Comparison of ENCODE assay signal across 11 cellular contexts in genomic region chr1:201941420-201942128, GRCh38. TPM values are rescaled to one million over a fixed set of nuclear protein-coding genes. Genes with fewer than 3 reads are reported as not detected.
A peak's percentile ranks its signal among the peaks of the same experiment; 100 is the strongest.
DNase-seq lines count a peak whose midpoint lies in the region; ATAC-seq, FAIRE-seq and TF ChIP-seq lines count a peak whose summit lies in the region.
"Had no signal": no experiment of that assay in that cellular context is flagged by ENCODE, and none has a peak within 500 bp of the region (broad histone marks: within the 10 kb centered on the region; RNA-seq: fewer than 3 reads in every experiment).

No MANE protein-coding gene starts in this region.

- H3K27ac Mint-ChIP-seq in Calu3 (ENCODE audit: unreplicated experiment) = no peak overlapping the region

- POLR2A ChIA-PET in H1 (lab: Charles Lee; ENCODE audit: partially characterized antibody) = interaction anchor here (0.6 to 2.0 kb wide), 12 partner anchors 11 to 60 kb away, joined by 3 to 15 read pairs (median 4); partner anchors contain the start of gene TIMM17A

- BruUV-seq in Calu3 (replicated peaks; lab: Mats Ljungman, UMichigan) = no TSS peak

- peaks cover 7% of the 10 kb centered on the region for H3K4me1 Mint-ChIP-seq in Calu3 (ENCODE audit: low read depth, unreplicated experiment)

- H3K27me3 Mint-ChIP-seq in Calu3 (ENCODE audit: unreplicated experiment) = peaks cover 22% of the 10 kb centered on the region

- H3K9me3 ChIP-seq in cardiac muscle cell (ENCODE audit: low read depth) = no peaks in the 10 kb centered on the region
- H3K9me3 ChIP-seq in H1 (ENCODE audit: insufficient read depth in 2 of 2, low read depth in 1 of 2, low read length in 1 of 2) = no peaks in the 10 kb centered on the region
- H3K9me3 ChIP-seq in muscle layer of colon (ENCODE audit: low read length) = no peaks in the 10 kb centered on the region
- H3K9me3 ChIP-seq in uterus = no peaks in the 10 kb centered on the region

- H3K4me3 ChIP-seq in cardiac muscle cell (peak overlapping the region; percentile 2), H1 (ENCODE audit: extremely low read depth in 1 of 4, insufficient read depth in 2 of 4, low read depth in 3 of 4, low read length in 4 of 4) (peak overlapping the region; percentile 6 to 53 (median 22); a peak in 6 of 8 replicates), muscle layer of colon (ENCODE audit: low read depth in 1 of 2, low read length in 2 of 2) (peak overlapping the region; percentile 50 to 66), uterus (peak overlapping the region; percentile 60 to 63)

- H3K4me1 ChIP-seq in cardiac muscle cell (ENCODE audit: low read depth) (peaks cover 52% of the 10 kb centered on the region), H1 (replicated peaks in 1 of 4; ENCODE audit: control insufficient read depth in 3 of 4, insufficient read depth in 4 of 4, low read length in 3 of 4) (peaks cover 7 to 19% (median 10%) of the 10 kb centered on the region in 4 experiments), muscle layer of colon (ENCODE audit: insufficient read depth, low read length) (peaks cover 27% of the 10 kb centered on the region), uterus (peaks cover 9% of the 10 kb centered on the region in 2 donors)

- peak overlapping the region; percentile 71 to 74 for H3K4me2 ChIP-seq in H1 (ENCODE audit: insufficient read depth in 1 of 2, low read depth in 2 of 2, low read length in 2 of 2)

- H3K4ac ChIP-seq in H1 (replicated peaks; ENCODE audit: insufficient read length, low read depth, low read length) = peak overlapping the region; percentile 63

- peak overlapping the region; percentile 91 for H3K18ac ChIP-seq in H1 (ENCODE audit: extremely low read depth, low read length)

- peak overlapping the region; percentile 90; the same call in 1 of the 2 replicates for H4K8ac ChIP-seq in H1 (ENCODE audit: extremely low read depth, insufficient read depth, low read length)

- no peaks in the 10 kb centered on the region for H4K20me1 ChIP-seq in H1 (replicated peaks in 1 of 2; ENCODE audit: control insufficient read depth in 1 of 2, insufficient read depth in 2 of 2, low read length in 2 of 2)

- H2BK12ac ChIP-seq in H1 (ENCODE audit: low read depth, low read length) = peak overlapping the region; percentile 88; the same call in 1 of the 2 replicates

- CTCF ChIA-PET in H1 (lab: Charles Lee; ENCODE audit: partially characterized antibody) = interaction anchor here (0.6 to 8.4 kb wide), 7 partner anchors 9 to 177 kb away, joined by 3 to 145 read pairs (median 6); no protein-coding TSS in a partner anchor
- CTCF ChIA-PET in Calu3 (lab: Charles Lee) = interaction anchor here (1.0 kb wide), 1 partner anchor 46 kb away, joined by 3 read pairs; no protein-coding TSS in a partner anchor

- H3K79me2 ChIP-seq in H1 (ENCODE audit: control insufficient read depth in 1 of 2, insufficient read depth in 2 of 2, low read length in 2 of 2) = no peaks in the 10 kb centered on the region

- FAIRE-seq in H1 (lab: Jason Lieb, UNC) = peak; percentile 100
- FAIRE-seq: bronchial epithelial cell had no signal

- H3K36me3 Mint-ChIP-seq in Calu3 (ENCODE audit: insufficient read depth, unreplicated experiment) = peaks cover 1% of the 10 kb centered on the region

- TF ChIP-seq POLR2A in H1 (IDR thresholded peaks at IDR 0.05; ENCODE audit: control extremely low read depth in 1 of 2, low read depth in 2 of 2, low read length in 2 of 2) (peak; percentile 65 to 73; a peak in 2 of 3 replicates), uterus (IDR thresholded peaks at IDR 0.05) (peak in 1 of 2 donors; percentile 10)

- H2BK120ac ChIP-seq in H1 (replicated peaks; ENCODE audit: low read depth, low read length) = peak overlapping the region; percentile 89

- H2BK5ac ChIP-seq in H1 (ENCODE audit: low read depth, low read length) = peak overlapping the region; percentile 98

- 13% methylated on average over 18 of the region's 18 CpGs; no CpG with 5 or more reads in 1 of the 2 experiments for WGBS in H1 (ENCODE audit: extremely low coverage in 1 of 2, insufficient coverage in 1 of 2, insufficient read length in 1 of 2, insufficient replicate concordance in 2 of 2, low coverage in 1 of 2, low lambda C conversion rate in 2 of 2, missing lambda C conversion rate in 1 of 2), 2 experiments

- H3K36me3 ChIP-seq in cardiac muscle cell (no peaks in the 10 kb centered on the region), H1 (ENCODE audit: control insufficient read depth in 2 of 4, insufficient read depth in 4 of 4, low read length in 3 of 4) (no peaks in the 10 kb centered on the region; a peak in 1 of 8 replicates), muscle layer of colon (ENCODE audit: insufficient read depth, low read length) (peaks cover 25% of the 10 kb centered on the region), uterus (no peaks in the 10 kb centered on the region)

- H3K79me1 ChIP-seq in H1 (ENCODE audit: low read depth, low read length) = no peaks in the 10 kb centered on the region

- peak overlapping the region; percentile 63; the same call in 1 of the 2 replicates for H2AFZ ChIP-seq in H1 (ENCODE audit: low read length)

- H3K23ac ChIP-seq in H1 (ENCODE audit: insufficient read length) = no peak overlapping the region

- in situ Hi-C loops in GM13977 (cut with MboI; ENCODE audit: low pct_unique_long_range_greater_than_20kb, low sequenced_read_pairs, unreplicated experiment) = no loop called here

- no peak overlapping the region for H3K14ac ChIP-seq in H1 (ENCODE audit: insufficient read length)

- H4K5ac ChIP-seq in H1 (ENCODE audit: insufficient read length, low read depth, low read length) = peak overlapping the region; percentile 86

- H3K56ac ChIP-seq in H1 (replicated peaks; ENCODE audit: insufficient read length, low read depth, low read length) = peak overlapping the region; percentile 5

- TF ChIP-seq RAD21 in H1 (IDR thresholded peaks at IDR 0.05 in 1 of 2, conservative IDR thresholded peaks at IDR 0.05 in 1 of 2; ENCODE audit: low read depth in 2 of 2, low read length in 2 of 2) = no peak

- peak in 1 of 2 experiments; percentile 9; a peak in 1 of 3 replicates for TF ChIP-seq EP300 in H1 (IDR thresholded peaks at IDR 0.05; ENCODE audit: borderline replicate concordance in 1 of 2, low read depth in 2 of 2, low read length in 2 of 2)

- H4K91ac ChIP-seq in H1 (replicated peaks; ENCODE audit: insufficient read length, low read length) = peak overlapping the region; percentile 70

- TF ChIP-seq CTCF in cardiac muscle cell (IDR thresholded peaks at IDR 0.05; ENCODE audit: low read depth, low read length) (no peak), H1 (IDR thresholded peaks at IDR 0.05; ENCODE audit: control extremely low read depth in 1 of 3, insufficient read depth in 1 of 3, low read depth in 1 of 3, low read length in 3 of 3) (no peak), uterus (IDR thresholded peaks at IDR 0.05) (no peak), Calu3 (IDR thresholded peaks at IDR 0.05; ENCODE audit: unreplicated experiment) (no peak), GM13977 (IDR thresholded peaks at IDR 0.05; ENCODE audit: extremely low read depth, insufficient read depth, missing control alignments) (no peak)

- H3K9ac ChIP-seq in H1 (replicated peaks in 1 of 4; ENCODE audit: extremely low read depth in 1 of 4, low read depth in 3 of 4, low read length in 3 of 4) (peak overlapping the region in 3 of 4 experiments; percentile 2 to 74 (median 72); a peak in 5 of 7 replicates), muscle layer of colon (ENCODE audit: low read length) (peak overlapping the region; percentile 77)

- 0 out of 2 replicates have a peak overlapping the region, but pooled peaks have one; percentile 9 for H2BK20ac ChIP-seq in H1 (ENCODE audit: low read length)

- H3K9me3 Mint-ChIP-seq in Calu3 (ENCODE audit: low read depth, unreplicated experiment) = no peaks in the 10 kb centered on the region

- peak in 1 of 2 donors; percentile 92 for DNase-seq in cardiac muscle cell (ENCODE audit: low read depth in 1 of 2, low spot score in 1 of 2)
- DNase-seq in left ventricle myocardium superior = no peak
- DNase-seq in H1 (ENCODE audit: low read depth in 1 of 2, low spot score in 2 of 2) = peak; percentile 77 to 83
- peak in 1 of 2 donors; percentile 52 for DNase-seq in uterus
- no peak for DNase-seq in Calu3
- no peak for DNase-seq in GM13977 (ENCODE audit: low spot score)
- DNase-seq in RKO (ENCODE audit: low spot score) = no peak
- DNase-seq: posterior cingulate gyrus had no signal

- ATAC-seq in left ventricle myocardium superior = no peak

- no peak overlapping the region for H3K4me3 Mint-ChIP-seq in Calu3 (ENCODE audit: low read depth, unreplicated experiment)

- intact Hi-C loops in left ventricle myocardium superior (cut with micrococcal nuclease) (no loop called here), uterus (cut with DNase I; ENCODE audit: low total_unique reads) (no loop called here), Calu3 (cut with micrococcal nuclease; ENCODE audit: unreplicated experiment) (no loop called here)

- peaks cover 6% of the 10 kb centered on the region for H3K23me2 ChIP-seq in H1 (ENCODE audit: low read depth, low read length)

- H3K27ac ChIP-seq in cardiac muscle cell (peak overlapping the region; percentile 95), H1 (ENCODE audit: low read depth, low read length) (peak overlapping the region; percentile 87), muscle layer of colon (ENCODE audit: low read depth, low read length) (peak overlapping the region; percentile 67), uterus (peak overlapping the region; percentile 94 to 98)

- peak overlapping the region; percentile 92; the same call in 1 of the 2 replicates for H2BK15ac ChIP-seq in H1 (ENCODE audit: low read length)

- no peaks in the 10 kb centered on the region for H3K27me3 ChIP-seq in cardiac muscle cell
- H3K27me3 ChIP-seq in H1 (replicated peaks in 1 of 4; ENCODE audit: control insufficient read depth in 3 of 4, extremely low read depth in 1 of 4, insufficient read depth in 3 of 4, low read length in 3 of 4) = peaks cover 0 to under 1% (median under 1%) of the 10 kb centered on the region in 4 experiments; a peak in 3 of 7 replicates
- no peaks in the 10 kb centered on the region for H3K27me3 ChIP-seq in muscle layer of colon (ENCODE audit: control insufficient read depth in 1 of 2, insufficient read depth in 2 of 2, low read length in 2 of 2)
- no peaks in the 10 kb centered on the region for H3K27me3 ChIP-seq in uterus

- no peak overlapping the region for H2AK5ac ChIP-seq in H1 (ENCODE audit: low read depth, low read length)

RNA-seq across cellular contexts. Expression of gene LMOD1, which starts 4.8 kb away (rescaled TPM):
- total RNA-seq in cardiac muscle cell (48.3 and 75.6 TPM in 2 replicates), left ventricle myocardium superior (8.0 TPM), uterus (100 to 1,000 TPM in 3 of 4 donors, 10 to 100 TPM in 1; 38.9 to 377 (median 147) TPM), Calu3 (2022) (not detected in 2 replicates)
- polyA plus RNA-seq in cardiac muscle cell (27.4 and 47.9 TPM in 2 replicates), H1 (2011; rRNA removed) (0.77 and 1.3 TPM in 2 replicates)
- 0.82 and 1.4 TPM in 2 replicates for total RNA-seq in H1 (2021; fragmentation: NEBNext Ultra II Directional; extraction: Animal tissue kit (Norgen Biotek cat#: 25700))
- 1.4 TPM for polyA plus RNA-seq in H1 (2011; cell fraction: cytosol; rRNA removed)
- 2.4 TPM for polyA plus RNA-seq in H1 (2011; cell fraction: nucleus; rRNA removed)
- 1.6 to 1.8 TPM (median 1.6 TPM) in 4 replicates for polyA plus RNA-seq in H1 (2012, experiment 1 of 2)
- polyA plus RNA-seq in H1 (2012, experiment 2 of 2) = 0.73 TPM
- polyA plus RNA-seq in H1 (2013, experiment 1 of 2) = 0.77 TPM
- 0.61 TPM for polyA plus RNA-seq in H1 (2013, experiment 2 of 2)
- 2.2 and 3.1 TPM in 2 replicates for polyA minus RNA-seq in H1 (2011; rRNA and poly(A)+ RNA removed)
- 0.73 TPM for polyA minus RNA-seq in H1 (2011; cell fraction: cytosol; rRNA and poly(A)+ RNA removed)
- 2.1 TPM for polyA minus RNA-seq in H1 (2011; cell fraction: nucleus; rRNA and poly(A)+ RNA removed)
- total RNA-seq: SK-MEL-5 had no signal

RNA-seq across cellular contexts. Expression of gene TIMM17A, which starts 13.7 kb away (rescaled TPM):
- total RNA-seq in cardiac muscle cell (32.9 and 37.4 TPM in 2 replicates), left ventricle myocardium superior (79.0 TPM), uterus (10 to 100 TPM; 18.7 to 34.9 (median 29.7) TPM), Calu3 (2022) (78.5 and 85.3 TPM in 2 replicates)
- polyA plus RNA-seq in cardiac muscle cell (88.7 and 110 TPM in 2 replicates), H1 (2011; rRNA removed) (15.9 and 30.3 TPM in 2 replicates)
- 54.3 and 57.1 TPM in 2 replicates for total RNA-seq in H1 (2021; fragmentation: NEBNext Ultra II Directional; extraction: Animal tissue kit (Norgen Biotek cat#: 25700))
- 35.4 TPM for polyA plus RNA-seq in H1 (2011; cell fraction: cytosol; rRNA removed)
- polyA plus RNA-seq in H1 (2011; cell fraction: nucleus; rRNA removed) = 14.3 TPM
- polyA plus RNA-seq in H1 (2012, experiment 1 of 2) = 37.6 to 47.3 TPM (median 42.5 TPM) in 4 replicates
- polyA plus RNA-seq in H1 (2012, experiment 2 of 2) = 7.9 TPM
- polyA plus RNA-seq in H1 (2013, experiment 1 of 2) = 30.7 TPM
- 32.7 TPM for polyA plus RNA-seq in H1 (2013, experiment 2 of 2)
- polyA minus RNA-seq in H1 (2011; rRNA and poly(A)+ RNA removed) = 19.5 and 29.5 TPM in 2 replicates
- polyA minus RNA-seq in H1 (2011; cell fraction: cytosol; rRNA and poly(A)+ RNA removed) = 11.4 TPM
- polyA minus RNA-seq in H1 (2011; cell fraction: nucleus; rRNA and poly(A)+ RNA removed) = 17.0 TPM

RNA-seq across cellular contexts. Expression of gene RNPEP, which starts 40.9 kb away (rescaled TPM):
- total RNA-seq in cardiac muscle cell (56.6 and 60.4 TPM in 2 replicates), left ventricle myocardium superior (11.6 TPM), uterus (10 to 100 TPM; 17.9 to 64.8 (median 41.7) TPM), Calu3 (2022) (86.1 and 91.6 TPM in 2 replicates)
- polyA plus RNA-seq in cardiac muscle cell (52.6 and 66.0 TPM in 2 replicates), H1 (2011; rRNA removed) (34.1 and 47.0 TPM in 2 replicates)
- 45.2 and 51.1 TPM in 2 replicates for total RNA-seq in H1 (2021; fragmentation: NEBNext Ultra II Directional; extraction: Animal tissue kit (Norgen Biotek cat#: 25700))
- 35.4 TPM for polyA plus RNA-seq in H1 (2011; cell fraction: cytosol; rRNA removed)
- 55.7 TPM for polyA plus RNA-seq in H1 (2011; cell fraction: nucleus; rRNA removed)
- 45.9 to 70.9 TPM (median 49.9 TPM) in 4 replicates for polyA plus RNA-seq in H1 (2012, experiment 1 of 2)
- polyA plus RNA-seq in H1 (2012, experiment 2 of 2) = 63.1 TPM
- polyA plus RNA-seq in H1 (2013, experiment 1 of 2) = 32.3 TPM
- polyA plus RNA-seq in H1 (2013, experiment 2 of 2) = 33.6 TPM
- 40.7 and 45.9 TPM in 2 replicates for polyA minus RNA-seq in H1 (2011; rRNA and poly(A)+ RNA removed)
- polyA minus RNA-seq in H1 (2011; cell fraction: cytosol; rRNA and poly(A)+ RNA removed) = 23.0 TPM
- 17.4 TPM for polyA minus RNA-seq in H1 (2011; cell fraction: nucleus; rRNA and poly(A)+ RNA removed)

RNA-seq across cellular contexts. Expression of gene SHISA4, which starts 52.9 kb away (rescaled TPM):
- total RNA-seq in cardiac muscle cell (14.3 and 21.9 TPM in 2 replicates), left ventricle myocardium superior (129 TPM), uterus (10 to 100 TPM in 2 of 4 donors, 1 to 10 TPM in 2; 2.1 to 52.8 (median 12.0) TPM), Calu3 (2022) (9.9 and 13.7 TPM in 2 replicates)
- polyA plus RNA-seq in cardiac muscle cell (22.8 and 24.3 TPM in 2 replicates), H1 (2011; rRNA removed) (28.9 and 36.0 TPM in 2 replicates)
- 7.8 and 9.0 TPM in 2 replicates for total RNA-seq in H1 (2021; fragmentation: NEBNext Ultra II Directional; extraction: Animal tissue kit (Norgen Biotek cat#: 25700))
- polyA plus RNA-seq in H1 (2011; cell fraction: cytosol; rRNA removed) = 17.8 TPM
- polyA plus RNA-seq in H1 (2011; cell fraction: nucleus; rRNA removed) = 22.1 TPM
- 5.1 to 13.0 TPM (median 12.0 TPM) in 4 replicates for polyA plus RNA-seq in H1 (2012, experiment 1 of 2)
- 15.8 TPM for polyA plus RNA-seq in H1 (2012, experiment 2 of 2)
- 8.7 TPM for polyA plus RNA-seq in H1 (2013, experiment 1 of 2)
- polyA plus RNA-seq in H1 (2013, experiment 2 of 2) = 9.9 TPM
- polyA minus RNA-seq in H1 (2011; rRNA and poly(A)+ RNA removed) = 7.3 and 7.7 TPM in 2 replicates
- 5.1 TPM for polyA minus RNA-seq in H1 (2011; cell fraction: cytosol; rRNA and poly(A)+ RNA removed)
- 2.7 TPM for polyA minus RNA-seq in H1 (2011; cell fraction: nucleus; rRNA and poly(A)+ RNA removed)

Comparison
In these comparisons a context has a peak if more than half of its experiments do, and no peak if none do; other contexts are left out.
1. DNase-seq: peak in H1 (2 of 2); none in left ventricle myocardium superior (single experiment), Calu3 (single experiment), GM13977 (single experiment) and RKO (single experiment).
2. H3K4me3 ChIP-seq: peak in every context shown above with its lines; median percentile 62 in uterus; 58 in muscle layer of colon; 22 in H1; 2 in cardiac muscle cell.
3. Peak in every context shown above with its lines, with median percentiles within 50 percentile points of each other: H3K27ac ChIP-seq.